ENCODE assay signal across 2 cellular contexts in the genomic region with DNA sequence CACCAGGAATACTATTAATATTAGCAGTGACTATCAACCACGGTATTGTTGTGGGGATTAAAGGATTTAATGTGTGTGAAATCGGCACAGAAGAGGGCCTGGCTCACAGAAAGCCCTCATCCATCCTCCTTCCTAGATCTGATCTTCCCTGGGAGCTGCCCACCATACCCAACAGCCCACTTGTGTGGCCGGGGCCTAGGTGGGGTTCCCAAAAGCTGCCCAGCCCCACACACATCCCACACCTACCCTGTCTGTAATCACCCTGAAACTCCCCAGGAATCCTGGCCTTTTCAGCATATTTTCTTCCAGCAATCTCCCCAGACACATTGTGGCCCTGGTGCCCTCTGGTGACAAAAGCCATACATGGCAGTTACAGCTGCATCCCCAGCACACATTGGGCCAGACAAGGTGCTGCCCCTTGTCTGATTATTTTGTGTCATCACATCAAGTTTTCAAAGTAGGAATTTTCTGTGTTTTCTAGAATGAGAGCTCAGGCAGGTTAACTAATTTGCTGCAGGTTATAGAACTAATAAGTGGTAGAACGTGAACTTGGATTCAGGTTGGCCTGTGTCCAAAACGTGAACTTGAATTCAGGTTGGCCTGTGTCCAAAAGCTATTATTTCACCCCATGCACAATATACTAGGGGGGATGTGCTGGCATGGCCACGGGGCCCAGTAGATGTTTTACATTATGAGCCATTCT.
TF ChIP-seq lines count a peak whose summit lies in the region.

No MANE protein-coding gene starts in this region.

TF ChIP-seq in IMR-90, 13 proteins besides CTCF, POLR2A, EP300 and RAD21:
- no peak for TF ChIP-seq CHD1 (IDR thresholded peaks at IDR 0.05; ENCODE audit: low read depth, low read length)
- TF ChIP-seq MAFK (IDR thresholded peaks at IDR 0.05; ENCODE audit: low read depth, low read length) = no peak
- no peak for TF ChIP-seq NFE2L2 (IDR thresholded peaks at IDR 0.05; ENCODE audit: low read depth, low read length)
- peak; percentile 75 for TF ChIP-seq SMC3 (IDR thresholded peaks at IDR 0.05; ENCODE audit: low read depth, low read length)
TF ChIP-seq in IMR-90: peak in this region for 1.

TF ChIP-seq in neural cell, 6 proteins besides CTCF, POLR2A, EP300 and RAD21:
- peak; percentile 97 for TF ChIP-seq SMC3 (conservative IDR thresholded peaks at IDR 0.05; ENCODE audit: poor library complexity)
- TF ChIP-seq, protein P1, sequence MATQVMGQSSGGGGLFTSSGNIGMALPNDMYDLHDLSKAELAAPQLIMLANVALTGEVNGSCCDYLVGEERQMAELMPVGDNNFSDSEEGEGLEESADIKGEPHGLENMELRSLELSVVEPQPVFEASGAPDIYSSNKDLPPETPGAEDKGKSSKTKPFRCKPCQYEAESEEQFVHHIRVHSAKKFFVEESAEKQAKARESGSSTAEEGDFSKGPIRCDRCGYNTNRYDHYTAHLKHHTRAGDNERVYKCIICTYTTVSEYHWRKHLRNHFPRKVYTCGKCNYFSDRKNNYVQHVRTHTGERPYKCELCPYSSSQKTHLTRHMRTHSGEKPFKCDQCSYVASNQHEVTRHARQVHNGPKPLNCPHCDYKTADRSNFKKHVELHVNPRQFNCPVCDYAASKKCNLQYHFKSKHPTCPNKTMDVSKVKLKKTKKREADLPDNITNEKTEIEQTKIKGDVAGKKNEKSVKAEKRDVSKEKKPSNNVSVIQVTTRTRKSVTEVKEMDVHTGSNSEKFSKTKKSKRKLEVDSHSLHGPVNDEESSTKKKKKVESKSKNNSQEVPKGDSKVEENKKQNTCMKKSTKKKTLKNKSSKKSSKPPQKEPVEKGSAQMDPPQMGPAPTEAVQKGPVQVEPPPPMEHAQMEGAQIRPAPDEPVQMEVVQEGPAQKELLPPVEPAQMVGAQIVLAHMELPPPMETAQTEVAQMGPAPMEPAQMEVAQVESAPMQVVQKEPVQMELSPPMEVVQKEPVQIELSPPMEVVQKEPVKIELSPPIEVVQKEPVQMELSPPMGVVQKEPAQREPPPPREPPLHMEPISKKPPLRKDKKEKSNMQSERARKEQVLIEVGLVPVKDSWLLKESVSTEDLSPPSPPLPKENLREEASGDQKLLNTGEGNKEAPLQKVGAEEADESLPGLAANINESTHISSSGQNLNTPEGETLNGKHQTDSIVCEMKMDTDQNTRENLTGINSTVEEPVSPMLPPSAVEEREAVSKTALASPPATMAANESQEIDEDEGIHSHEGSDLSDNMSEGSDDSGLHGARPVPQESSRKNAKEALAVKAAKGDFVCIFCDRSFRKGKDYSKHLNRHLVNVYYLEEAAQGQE (IDR thresholded peaks at IDR 0.05; ENCODE audit: borderline replicate concordance) = no peak
TF ChIP-seq in neural cell: peak in this region for 1.
